25 cellular contexts compared by ENCODE assay signal in the genomic region with DNA sequence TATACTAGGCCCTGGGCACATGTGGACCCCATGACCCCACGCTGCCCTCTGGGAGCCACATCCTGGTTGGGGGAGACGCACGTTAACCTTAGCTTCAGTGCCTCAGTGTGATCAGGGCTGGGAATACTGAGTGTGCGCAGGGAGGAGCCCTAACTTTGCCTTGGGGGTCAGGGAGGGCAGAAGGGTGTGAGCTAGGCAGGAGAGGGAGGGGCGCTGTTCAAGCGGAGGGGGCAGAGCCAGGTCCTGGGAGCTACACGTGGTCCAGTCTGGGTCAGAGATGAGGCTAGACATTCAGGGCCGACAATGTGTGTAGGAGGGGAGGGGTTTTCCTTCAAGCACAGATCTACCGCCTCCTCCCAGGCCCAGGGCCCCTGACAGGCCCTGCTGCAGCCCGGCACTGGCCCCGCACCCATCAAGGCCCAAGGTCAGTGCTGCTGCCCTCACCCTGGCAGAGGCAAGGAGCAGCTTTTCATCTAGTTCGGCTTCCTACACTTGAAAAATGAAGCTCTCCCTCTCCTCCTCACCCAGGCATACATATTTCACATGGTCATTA. TPM values are rescaled to one million over a fixed set of nuclear protein-coding genes. Genes with fewer than 3 reads are reported as not detected.
"Had no signal": no experiment of that assay in that cellular context is flagged by ENCODE, and none has a peak within 500 bp of the region (broad histone marks: within the 10 kb centered on the region; RNA-seq: fewer than 3 reads in every experiment).

No MANE protein-coding gene starts in this region.

- H3K27me3 ChIP-seq: esophagus muscularis mucosa, gastrocnemius medialis, right atrium auricular region, suprapubic skin, tibial nerve, upper lobe of right lung, vagina had no signal

- H3K27ac Mint-ChIP-seq: memory B cell, naive B cell, nephron had no signal

- H3K4me1 ChIP-seq: gastrocnemius medialis, left ventricle myocardium inferior, right atrium auricular region, suprapubic skin, tibial nerve, upper lobe of right lung, vagina had no signal

- H3K9me3 Mint-ChIP-seq: memory B cell, naive B cell, nephron had no signal

- H3K27me3 Mint-ChIP-seq: memory B cell had no signal

- H3K36me3 Mint-ChIP-seq: memory B cell, naive B cell had no signal

- DNase-seq: cortex of kidney; effector memory CD4-positive, alpha-beta T cell; gastrocnemius medialis; glutamatergic neuron; islet precursor cell; left ventricle myocardium inferior; lower lobe of right lung; midbrain; naive B cell; posterior cingulate gyrus; stimulated activated CD4-positive, alpha-beta T cell treated with anti-CD3 and anti-CD28 coated beads, Interleukin-12 subunit alpha, Interleukin-12 subunit beta, amount 100 ng/mL, for 4 hours; stimulated activated naive CD8-positive, alpha-beta T cell treated with anti-CD3 and anti-CD28 coated beads, Interleukin-15, Interleukin-2, amounts not matched to agents 100 U/mL and 50 U/mL, for 24 hours; upper lobe of right lung had no signal

- H3K36me3 ChIP-seq: esophagus muscularis mucosa, gastrocnemius medialis, left ventricle myocardium inferior, lower lobe of right lung, right atrium auricular region, suprapubic skin, tibial nerve, upper lobe of right lung, vagina had no signal

- H3K4me3 Mint-ChIP-seq: memory B cell, naive B cell, nephron had no signal

- H3K9me3 ChIP-seq: esophagus muscularis mucosa, gastrocnemius medialis, left ventricle myocardium inferior, lower lobe of right lung, right atrium auricular region, suprapubic skin, tibial nerve, upper lobe of right lung, vagina had no signal

- FAIRE-seq: small intestine had no signal

- H3K27ac ChIP-seq: epithelial cell of prostate, esophagus muscularis mucosa, gastrocnemius medialis, left ventricle myocardium inferior, lower lobe of right lung, right atrium auricular region, suprapubic skin, tibial nerve, upper lobe of right lung, vagina had no signal

- H3K4me3 ChIP-seq: esophagus muscularis mucosa, gastrocnemius medialis, left ventricle myocardium inferior, lower lobe of right lung, right atrium auricular region, suprapubic skin, tibial nerve, upper lobe of right lung, vagina had no signal

- ATAC-seq: gastrocnemius medialis; lower lobe of right lung; stimulated activated naive CD8-positive, alpha-beta T cell treated with anti-CD3 and anti-CD28 coated beads, Interleukin-15, Interleukin-2, amounts not matched to agents 100 U/mL and 50 U/mL, for 24 hours; upper lobe of right lung had no signal

RNA-seq across cellular contexts. Expression of a gene that starts 47.5 kb away (rescaled TPM):
- total RNA-seq: fibroblast of villous mesenchyme, gastrocnemius medialis, osteocyte, pulmonary artery endothelial cell had no signal
